9 cellular contexts compared by ENCODE assay signal in the genomic region with DNA sequence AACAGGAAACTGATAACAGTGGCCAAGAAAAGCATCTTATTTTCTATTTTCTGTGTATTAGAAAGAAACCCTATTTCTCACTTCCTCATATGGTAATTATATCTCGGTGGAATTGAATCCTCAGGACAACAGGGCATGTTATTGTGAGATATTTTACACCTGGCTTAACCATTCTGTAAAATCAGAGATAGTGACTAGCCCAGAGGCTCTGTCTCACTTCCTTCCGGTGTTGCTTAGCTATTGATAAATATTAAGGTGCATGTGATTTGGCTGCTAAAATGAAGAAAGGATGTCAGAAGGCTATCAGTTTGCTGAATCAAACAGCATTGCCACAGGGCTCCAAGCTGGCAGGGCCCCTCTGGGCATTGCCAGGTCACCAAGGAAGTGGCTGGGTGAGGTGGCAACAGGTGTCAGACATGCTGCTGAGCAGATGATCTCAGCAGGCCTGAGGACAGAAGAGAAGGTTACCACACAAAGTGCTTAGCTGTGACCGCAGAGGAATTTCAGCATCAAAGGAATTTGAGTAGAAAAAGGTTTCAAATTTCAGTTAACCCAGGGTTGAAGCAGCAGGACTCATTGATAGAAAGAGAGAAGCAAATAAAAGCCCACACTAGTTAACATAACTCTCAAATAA.
DNase-seq lines count a peak whose midpoint lies in the region; ATAC-seq, FAIRE-seq and TF ChIP-seq lines count a peak whose summit lies in the region.
"Had no signal": no experiment of that assay in that cellular context is flagged by ENCODE, and none has a peak within 500 bp of the region (broad histone marks: within the 10 kb centered on the region; RNA-seq: fewer than 3 reads in every experiment).

No MANE protein-coding gene starts in this region.

- peak overlapping the region; percentile 47 for H3K4me2 ChIP-seq in A549

- peaks cover under 1% of the 10 kb centered on the region; the same call in 1 of the 3 replicates for H3K9me3 ChIP-seq in A549
- H3K9me3 ChIP-seq in skeletal muscle tissue (ENCODE audit: control insufficient read depth in 3 of 3, low read length in 3 of 3): no peaks in the 10 kb centered on the region
- H3K9me3 ChIP-seq in A673 (ENCODE audit: low read depth, low read length, poor library complexity, severe bottlenecking): no peaks in the 10 kb centered on the region
- H3K9me3 ChIP-seq: thoracic aorta had no signal

- peak; percentile 99 for FAIRE-seq in A549 (lab: Jason Lieb, UNC)
- FAIRE-seq in GM18507 (lab: Jason Lieb, UNC): peak; percentile 95

- no peak for TF ChIP-seq POLR2A in A549 (IDR thresholded peaks at IDR 0.05; ENCODE audit: low read length)

- 2% methylated on average over 3 of the region's 3 CpGs for WGBS in A549 (ENCODE audit: missing lambda C conversion rate)

- CTCF ChIA-PET in A549 (lab: Yijun Ruan, JAX) (interaction anchor here (1.7 kb wide), 1 partner anchor 57 kb away, joined by 4 read pairs; no protein-coding TSS in a partner anchor), A673 (lab: Charles Lee) (no interaction called here)

- H3K27me3 ChIP-seq in skeletal muscle tissue (ENCODE audit: control insufficient read depth in 3 of 3, insufficient read depth in 3 of 3, low read length in 3 of 3): no peaks in the 10 kb centered on the region
- no peaks in the 10 kb centered on the region for H3K27me3 ChIP-seq in A673 (replicated peaks; ENCODE audit: insufficient read depth, low read depth, low read length, poor library complexity)

- TF ChIP-seq EP300 in A549 (IDR thresholded peaks at IDR 0.05): peak; percentile 97 to 98; a peak in 4 of 5 replicates

- TF ChIP-seq CTCF in A549 (IDR thresholded peaks at IDR 0.05) (no peak), epithelial cell of proximal tubule (conservative IDR thresholded peaks at IDR 0.05; ENCODE audit: low read depth, low read length) (no peak), A673 (conservative IDR thresholded peaks at IDR 0.05; ENCODE audit: low read depth, low read length) (no peak)

- POLR2A ChIA-PET in A549 (lab: Yijun Ruan, JAX) (interaction anchor here (1.0 to 1.2 kb wide), 2 partner anchors 14 to 24 kb away, joined by 5 read pairs; no protein-coding TSS in a partner anchor), A673 (lab: Charles Lee; ENCODE audit: low non-redundant PET) (no interaction called here)

- H3K36me3 ChIP-seq in skeletal muscle tissue (ENCODE audit: control insufficient read depth in 3 of 3, insufficient read depth in 3 of 3, low read length in 3 of 3): no peaks in the 10 kb centered on the region
- H3K36me3 ChIP-seq in A673 (ENCODE audit: insufficient read depth, low read length, poor library complexity, severe bottlenecking): no peaks in the 10 kb centered on the region
- H3K36me3 ChIP-seq: thoracic aorta had no signal

- H3K4me1 ChIP-seq in A549 (peaks cover 100% of the 10 kb centered on the region), skeletal muscle tissue (ENCODE audit: control insufficient read depth in 3 of 3, insufficient read depth in 3 of 3, low read length in 3 of 3) (peaks cover 12 to 31% (median 16%) of the 10 kb centered on the region in 3 donors), A673 (ENCODE audit: insufficient read depth, low read length, poor library complexity, severe bottlenecking) (no peaks in the 10 kb centered on the region)

- TF ChIP-seq RAD21 in A549 (conservative IDR thresholded peaks at IDR 0.05 in 1 of 2, IDR thresholded peaks at IDR 0.05 in 1 of 2): peak in 1 of 2 experiments; percentile 51; a peak in 3 of 5 replicates

- H3K9ac ChIP-seq in skeletal muscle tissue (ENCODE audit: low read depth in 1 of 3, low read length in 3 of 3): no peak overlapping the region

- BruUV-seq in A673 (replicated peaks; lab: Mats Ljungman, UMichigan): no TSS peak

- no peak overlapping the region for H3K4me3 ChIP-seq in A549
- no peak overlapping the region for H3K4me3 ChIP-seq in epithelial cell of proximal tubule (ENCODE audit: low read depth, low read length)
- no peak overlapping the region for H3K4me3 ChIP-seq in skeletal muscle tissue (ENCODE audit: low read length in 3 of 3)
- H3K4me3 ChIP-seq in A673 (ENCODE audit: low read depth, low read length, poor library complexity, severe bottlenecking): no peak overlapping the region
- H3K4me3 ChIP-seq: thoracic aorta had no signal

- H3K27ac ChIP-seq in A549 (peak overlapping the region; percentile 87 to 97), skeletal muscle tissue (ENCODE audit: low read depth, low read length) (peak overlapping the region; percentile 77), A673 (ENCODE audit: low read depth, low read length, poor library complexity, severe bottlenecking) (no peak overlapping the region)
- H3K27ac ChIP-seq: thoracic aorta had no signal

- intact Hi-C loops in A673 (cut with micrococcal nuclease; ENCODE audit: unreplicated experiment): no loop called here

- ATAC-seq in A549: peak; percentile 76 to 82
- ATAC-seq in HG02763 (IDR thresholded peaks at IDR 0.05; ENCODE audit: unreplicated experiment): peak; percentile 88

- peak; percentile 34 to 91 for DNase-seq in A549 (ENCODE audit: low read depth in 1 of 2, low spot score in 1 of 2)
- peak; percentile 18 for DNase-seq in GM18507 (ENCODE audit: extremely low spot score, insufficient read length, low read depth)
- peak; percentile 75 for DNase-seq in NCI-H2029 (lab: John Stamatoyannopoulos, UW)
- DNase-seq in epithelial cell of proximal tubule (ENCODE audit: low read depth): peak; percentile 89
- DNase-seq in A673 (ENCODE audit: low spot score): no peak
- no peak for DNase-seq in 8988T

TF ChIP-seq in A549, 52 proteins besides CTCF, POLR2A, EP300 and RAD21 (continues in another document):
- TF ChIP-seq ZFP36 (IDR thresholded peaks at IDR 0.05; ENCODE audit: borderline replicate concordance, partially characterized antibody) (no peak), SREBF2 (IDR thresholded peaks at IDR 0.05) (no peak), EHMT2 (IDR thresholded peaks at IDR 0.05; ENCODE audit: low read depth) (no peak), ZNF302 (CRISPR knock-in tag; IDR thresholded peaks at IDR 0.05) (no peak), MAX (IDR thresholded peaks at IDR 0.05) (peak; percentile 68), NFE2L2 (conservative IDR thresholded peaks at IDR 0.05; ENCODE audit: low read length) (no peak), MAZ (IDR thresholded peaks at IDR 0.05; ENCODE audit: borderline replicate concordance, low read depth, low read length) (no peak), GATA3 (IDR thresholded peaks at IDR 0.05; ENCODE audit: borderline replicate concordance) (peak; percentile 94), ZC3H11A (IDR thresholded peaks at IDR 0.05) (no peak), USF2 (IDR thresholded peaks at IDR 0.05) (no peak), E2F6 (IDR thresholded peaks at IDR 0.05; ENCODE audit: borderline replicate concordance, low read depth) (no peak), MYC (IDR thresholded peaks at IDR 0.05; ENCODE audit: borderline replicate concordance, low read length) (peak; percentile 21; the same call in 1 of the 2 replicates), CHD4 (IDR thresholded peaks at IDR 0.05; ENCODE audit: borderline replicate concordance) (no peak), NR3C1 (IDR thresholded peaks at IDR 0.05) (no peak), ESRRA (IDR thresholded peaks at IDR 0.05; ENCODE audit: borderline replicate concordance, low read length) (0 out of 2 replicates have a peak, but pooled peaks have one; percentile 20)
- TF ChIP-seq, protein P1, sequence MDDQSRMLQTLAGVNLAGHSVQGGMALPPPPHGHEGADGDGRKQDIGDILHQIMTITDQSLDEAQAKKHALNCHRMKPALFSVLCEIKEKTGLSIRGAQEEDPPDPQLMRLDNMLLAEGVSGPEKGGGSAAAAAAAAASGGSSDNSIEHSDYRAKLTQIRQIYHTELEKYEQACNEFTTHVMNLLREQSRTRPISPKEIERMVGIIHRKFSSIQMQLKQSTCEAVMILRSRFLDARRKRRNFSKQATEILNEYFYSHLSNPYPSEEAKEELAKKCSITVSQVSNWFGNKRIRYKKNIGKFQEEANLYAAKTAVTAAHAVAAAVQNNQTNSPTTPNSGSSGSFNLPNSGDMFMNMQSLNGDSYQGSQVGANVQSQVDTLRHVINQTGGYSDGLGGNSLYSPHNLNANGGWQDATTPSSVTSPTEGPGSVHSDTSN (IDR thresholded peaks at IDR 0.05): no peak

Comparison
In these comparisons a context has a peak if more than half of its experiments do, and no peak if none do; other contexts are left out.
1. DNase-seq: peak in A549 (2 of 2), GM18507 (single experiment), NCI-H2029 (single experiment) and epithelial cell of proximal tubule (single experiment); none in A673 (single experiment) and 8988T (single experiment).